In the genomic region with DNA sequence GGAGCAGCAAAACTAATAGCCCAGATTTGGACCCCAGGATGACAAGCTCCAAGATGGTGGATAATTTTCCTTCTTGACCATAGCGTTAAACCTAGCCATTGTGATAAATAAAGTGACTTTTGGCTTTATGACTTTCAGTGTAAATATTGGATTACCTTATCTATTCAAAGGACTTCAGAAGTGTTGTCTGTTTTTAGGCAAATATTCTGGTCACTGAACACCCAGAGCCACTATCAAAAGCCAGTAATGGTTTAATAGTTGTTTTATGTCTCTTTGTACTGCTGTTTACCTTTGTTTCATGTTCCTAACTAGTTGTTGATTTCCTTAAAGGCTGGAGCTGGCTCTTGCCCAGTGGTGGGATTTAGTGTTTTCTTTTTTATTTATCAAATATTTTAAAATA, we compare ENCODE assay signal across 20 cellular contexts.
"Had no signal": no experiment of that assay in that cellular context is flagged by ENCODE, and none has a peak within 500 bp of the region (broad histone marks: within the 10 kb centered on the region; RNA-seq: fewer than 3 reads in every experiment).

No MANE protein-coding gene starts in this region.

- H3K36me3 ChIP-seq: SJSA1 had no signal

- H3K4me3 ChIP-seq: SJSA1, SK-N-MC had no signal

- H3K27ac ChIP-seq: SJSA1, SK-N-MC had no signal

- H3K27me3 ChIP-seq: SJSA1 had no signal

- FAIRE-seq: RCC 7860 had no signal

- DNase-seq: IMR-90, Karpas-422, KG1, MM.1S, NCI-H1092 treated with DMSO at 0.1 percent for 48 hours, NCI-H1436, NCI-H187, NCI-H2029, NCI-H2171 treated with DMSO at 0.1 percent for 48 hours, NCI-H345, NCI-H446 treated with DMSO at 0.1 percent for 48 hours, NCI-H510A treated with DMSO at 0.1 percent for 48 hours, NCI-H69, NCI-H774, Right ventricle myocardium superior, RPMI8226, SIG-M5 had no signal
